ENCODE assay signal across 13 cellular contexts in the genomic region with DNA sequence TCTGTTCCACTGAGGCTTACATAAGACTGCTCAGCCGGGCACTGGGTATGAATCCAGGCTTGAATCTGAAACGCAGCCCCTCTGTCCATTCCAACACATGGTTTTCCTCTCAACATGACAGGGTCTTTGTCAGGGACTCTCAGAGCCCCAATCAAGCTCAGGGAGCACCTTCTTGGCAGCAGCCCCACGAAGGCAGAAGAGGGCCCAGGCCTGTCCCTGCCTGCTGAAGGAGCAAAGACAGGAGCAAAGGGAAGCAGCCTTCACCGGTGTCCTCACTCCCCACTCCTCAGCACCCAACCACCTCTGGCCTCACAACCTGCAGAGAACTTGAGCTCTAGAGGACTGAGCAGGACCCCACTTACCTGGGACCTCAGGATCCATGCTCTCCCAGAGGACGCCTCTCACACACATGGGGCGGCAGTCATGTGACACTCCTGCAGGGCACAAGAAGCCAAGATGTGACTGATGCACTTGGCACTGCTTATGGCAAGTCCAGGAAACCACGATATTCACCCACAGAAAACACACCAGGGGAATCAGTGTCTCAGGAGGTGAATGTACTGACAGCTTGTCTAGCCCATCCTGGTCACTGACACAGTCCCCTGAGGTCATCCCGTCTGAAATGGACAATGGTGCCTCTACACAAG. TPM values are rescaled to one million over a fixed set of nuclear protein-coding genes. Genes with fewer than 3 reads are reported as not detected.
DNase-seq lines count a peak whose midpoint lies in the region; ATAC-seq, FAIRE-seq and TF ChIP-seq lines count a peak whose summit lies in the region.
"Had no signal": no experiment of that assay in that cellular context is flagged by ENCODE, and none has a peak within 500 bp of the region (broad histone marks: within the 10 kb centered on the region; RNA-seq: fewer than 3 reads in every experiment).

No MANE protein-coding gene starts in this region.

- no peak overlapping the region for H4K8ac ChIP-seq in IMR-90 (ENCODE audit: low read depth in 2 of 2, low read length in 2 of 2)

- H2BK5ac ChIP-seq in IMR-90 (ENCODE audit: low read depth, low read length, poor library complexity, severe bottlenecking): no peak overlapping the region

- dilution Hi-C loops in IMR-90 (cut with HindIII; ENCODE audit: low sequenced_read_pairs, unreplicated experiment): no loop called here

- no peaks in the 10 kb centered on the region for H3K27me3 Mint-ChIP-seq in Caco-2 (ENCODE audit: insufficient read depth, unreplicated experiment)
- no peaks in the 10 kb centered on the region for H3K27me3 Mint-ChIP-seq in activated CD8-positive, alpha-beta T cell treated with anti-CD3 and anti-CD28 coated beads, Interleukin-2, amount 10 ng/mL, durations not matched to agents 7 days and 5 days (ENCODE audit: low read depth)

- H3K4me1 Mint-ChIP-seq in Caco-2 (ENCODE audit: low read depth, unreplicated experiment): peaks cover 38% of the 10 kb centered on the region
- peaks cover 60% of the 10 kb centered on the region for H3K4me1 Mint-ChIP-seq in activated CD8-positive, alpha-beta T cell treated with anti-CD3 and anti-CD28 coated beads, Interleukin-2, amount 10 ng/mL, durations not matched to agents 7 days and 5 days (ENCODE audit: low read depth)

- H3K79me1 ChIP-seq in IMR-90 (ENCODE audit: low read depth in 1 of 2, low read length in 2 of 2): peaks cover 14 to 84% of the 10 kb centered on the region in 2 experiments; a peak in 3 of 4 replicates

- H3K9me3 ChIP-seq in Caco-2 (no peaks in the 10 kb centered on the region), IMR-90 (ENCODE audit: control insufficient read depth, insufficient read depth, low read length) (no peaks in the 10 kb centered on the region)
- H3K9me3 ChIP-seq: HAP-1 had no signal

- H2AK5ac ChIP-seq in IMR-90 (ENCODE audit: low read depth, low read length): no peak overlapping the region

- H3K4ac ChIP-seq in IMR-90 (ENCODE audit: low read depth, low read length): no peak overlapping the region

- peaks cover 10% of the 10 kb centered on the region for H3K4me1 ChIP-seq in Caco-2
- peaks cover 19% of the 10 kb centered on the region for H3K4me1 ChIP-seq in IMR-90 (ENCODE audit: control insufficient read depth, insufficient read depth, low read length)

- no peaks in the 10 kb centered on the region for H3K9me3 Mint-ChIP-seq in Caco-2 (ENCODE audit: unreplicated experiment)
- H3K9me3 Mint-ChIP-seq in activated CD8-positive, alpha-beta T cell treated with anti-CD3 and anti-CD28 coated beads, Interleukin-2, amount 10 ng/mL, durations not matched to agents 7 days and 5 days (ENCODE audit: insufficient read depth): no peaks in the 10 kb centered on the region

- no peak overlapping the region for H3K9ac ChIP-seq in IMR-90 (ENCODE audit: low read depth, low read length)

- H3K27ac ChIP-seq in IMR-90 (ENCODE audit: insufficient read depth, low read length) (no peak overlapping the region), caudate nucleus (ENCODE audit: low read depth, low read length) (no peak overlapping the region)

- peak overlapping the region; percentile 12 for H3K4me3 Mint-ChIP-seq in Caco-2 (ENCODE audit: unreplicated experiment)
- no peak overlapping the region for H3K4me3 Mint-ChIP-seq in activated CD8-positive, alpha-beta T cell treated with anti-CD3 and anti-CD28 coated beads, Interleukin-2, amount 10 ng/mL, durations not matched to agents 7 days and 5 days

- no peak for FAIRE-seq in GM12891 (lab: Jason Lieb, UNC)

- POLR2A ChIA-PET in Caco-2 (lab: Charles Lee) (no interaction called here), IMR-90 (lab: Charles Lee; ENCODE audit: unreplicated experiment) (no interaction called here)
- POLR2A ChIA-PET in activated CD8-positive, alpha-beta T cell treated with anti-CD3 and anti-CD28 coated beads, Interleukin-2, amount 10 ng/mL, durations not matched to agents 7 days and 5 days (lab: Charles Lee): no interaction called here

- 80% methylated on average over 1 of the region's 8 CpGs; no CpG with 5 or more reads in 1 of the 2 experiments for WGBS in IMR-90 (ENCODE audit: extremely low coverage in 2 of 2, insufficient read length in 1 of 2), 2 experiments

- CTCF ChIA-PET in Caco-2 (lab: Charles Lee) (no interaction called here), IMR-90 (lab: Yijun Ruan, JAX) (no interaction called here)
- CTCF ChIA-PET in activated CD8-positive, alpha-beta T cell treated with anti-CD3 and anti-CD28 coated beads, Interleukin-2, amount 10 ng/mL, durations not matched to agents 7 days and 5 days (lab: Charles Lee): interaction anchor here (5.8 kb wide), 1 partner anchor 17 kb away, joined by 121 read pairs; no protein-coding TSS in a partner anchor

- in situ Hi-C loops in IMR-90 (cut with MboI; ENCODE audit: low sequenced_read_pairs): no loop called here

- no peak overlapping the region for H3K18ac ChIP-seq in IMR-90 (ENCODE audit: low read depth, low read length)

- no peak overlapping the region for H2BK15ac ChIP-seq in IMR-90 (ENCODE audit: low read depth, low read length)

- no peak overlapping the region for H3K56ac ChIP-seq in IMR-90 (ENCODE audit: extremely low read depth, insufficient read depth, low read length)

- H3K27me3 ChIP-seq in Caco-2 (replicated peaks; ENCODE audit: control insufficient read depth, insufficient read depth, low read length): no peaks in the 10 kb centered on the region
- H3K27me3 ChIP-seq in IMR-90 (ENCODE audit: control insufficient read depth, insufficient read depth, low read length): no peaks in the 10 kb centered on the region

- TF ChIP-seq CTCF in Caco-2 (IDR thresholded peaks at IDR 0.05; ENCODE audit: insufficient read depth in 1 of 2, low read depth in 1 of 2, low read length in 1 of 2, severe bottlenecking in 1 of 2, unreplicated experiment in 1 of 2) (no peak), IMR-90 (conservative IDR thresholded peaks at IDR 0.05; ENCODE audit: low read depth, low read length) (no peak)

- no peak overlapping the region for H4K91ac ChIP-seq in IMR-90 (ENCODE audit: insufficient read depth, low read depth, low read length)

- BruUV-seq in Caco-2 (replicated peaks; lab: Mats Ljungman, UMichigan): no TSS peak
- no TSS peak for BruUV-seq in IMR-90 (replicated peaks; lab: Mats Ljungman, UMichigan)

- H3K23ac ChIP-seq in IMR-90 (ENCODE audit: low read depth, low read length): peak overlapping the region; percentile 19; the same call in 1 of the 2 replicates

- H3K9me1 ChIP-seq in IMR-90 (ENCODE audit: insufficient read depth, low read length): peaks cover 30% of the 10 kb centered on the region

- no peak overlapping the region for H4K5ac ChIP-seq in IMR-90 (ENCODE audit: low read depth, low read length)

- H3K36me3 Mint-ChIP-seq in Caco-2 (ENCODE audit: insufficient read depth, unreplicated experiment): peaks cover 99% of the 10 kb centered on the region
- peaks cover 85% of the 10 kb centered on the region for H3K36me3 Mint-ChIP-seq in activated CD8-positive, alpha-beta T cell treated with anti-CD3 and anti-CD28 coated beads, Interleukin-2, amount 10 ng/mL, durations not matched to agents 7 days and 5 days (ENCODE audit: low read depth)

- no peak overlapping the region for H2AFZ ChIP-seq in IMR-90 (replicated peaks; ENCODE audit: low read length, poor library complexity)

- no peak overlapping the region for H3K14ac ChIP-seq in IMR-90 (replicated peaks; ENCODE audit: low read depth, low read length)

- TF ChIP-seq RAD21 in IMR-90 (IDR thresholded peaks at IDR 0.05; ENCODE audit: low read length): no peak

- no peak overlapping the region for H2AK9ac ChIP-seq in IMR-90 (replicated peaks; ENCODE audit: low read depth, low read length, poor library complexity)

- no peak for ATAC-seq in IMR-90 (ENCODE audit: low read depth)
- no peak for ATAC-seq in activated CD8-positive, alpha-beta T cell treated with anti-CD3 and anti-CD28 coated beads, Interleukin-2, amount 10 ng/mL, durations not matched to agents 7 days and 5 days

- no peak overlapping the region for H2BK120ac ChIP-seq in IMR-90 (ENCODE audit: low read depth, low read length)

- no peak overlapping the region for H3K27ac Mint-ChIP-seq in Caco-2 (ENCODE audit: unreplicated experiment)
- H3K27ac Mint-ChIP-seq in activated CD8-positive, alpha-beta T cell treated with anti-CD3 and anti-CD28 coated beads, Interleukin-2, amount 10 ng/mL, durations not matched to agents 7 days and 5 days: peak overlapping the region; percentile 6

- H3K36me3 ChIP-seq in Caco-2 (ENCODE audit: control insufficient read depth, insufficient read depth, low read length): peaks cover 42% of the 10 kb centered on the region
- peaks cover 70% of the 10 kb centered on the region for H3K36me3 ChIP-seq in IMR-90 (ENCODE audit: control insufficient read depth, insufficient read depth, low read length)

- H2BK20ac ChIP-seq in IMR-90 (ENCODE audit: low read depth, low read length): no peak overlapping the region

- intact Hi-C loops in Caco-2 (cut with micrococcal nuclease; ENCODE audit: unreplicated experiment) (no loop called here), IMR-90 (cut with micrococcal nuclease) (no loop called here)

- no peak overlapping the region for H3K4me2 ChIP-seq in IMR-90 (ENCODE audit: low read depth, low read length)

- no peak for DNase-seq in Caco-2
- DNase-seq in IMR-90: peak; percentile 21
- no peak for DNase-seq in activated CD8-positive, alpha-beta T cell treated with anti-CD3 and anti-CD28 coated beads, Interleukin-2, amount 10 ng/mL, durations not matched to agents 7 days and 5 days
- DNase-seq in myocyte (ENCODE audit: low read depth): peak; percentile 26
- no peak for DNase-seq in GM12891 (ENCODE audit: insufficient read length, low spot score)
- no peak for DNase-seq in caudate nucleus (lab: John Stamatoyannopoulos, UW)
- DNase-seq in inferior parietal cortex (ENCODE audit: extremely low spot score): no peak
- no peak for DNase-seq in medulla oblongata (ENCODE audit: extremely low spot score)
- DNase-seq: DMS79; mesendoderm; NCI-H2171 treated with DMSO at 0.1 percent for 48 hours; stimulated activated CD4-positive, alpha-beta T cell treated with anti-CD3 and anti-CD28 coated beads, Interleukin-4, amount 100 ng/mL, for 24 hours had no signal

- no peak for TF ChIP-seq POLR2A in IMR-90 (IDR thresholded peaks at IDR 0.05; ENCODE audit: low read depth, low read length)
- no peak for TF ChIP-seq POLR2A in GM12891 (IDR thresholded peaks at IDR 0.05; ENCODE audit: low read depth, low read length)

- H4K20me1 ChIP-seq in IMR-90 (ENCODE audit: insufficient read depth, low read length): peaks cover 82% of the 10 kb centered on the region

- H3K4me3 ChIP-seq in Caco-2 (ENCODE audit: low read depth, low read length) (no peak overlapping the region), IMR-90 (ENCODE audit: insufficient read depth, low read depth, low read length) (no peak overlapping the region)
- H3K4me3 ChIP-seq: HAP-1 had no signal

RNA-seq across cellular contexts. Expression of gene SNHG17, which starts 4.3 kb away (rescaled TPM):
- total RNA-seq in Caco-2 (2022) (351 and 362 TPM in 2 replicates), IMR-90 (2012; rRNA removed) (5.4 and 6.4 TPM in 2 replicates), myocyte (3.2 and 3.4 TPM in 2 replicates)
- polyA plus RNA-seq in IMR-90 (2012; rRNA removed): 38.2 and 40.4 TPM in 2 replicates
- 31.4 and 67.9 TPM in 2 replicates for polyA plus RNA-seq in IMR-90 (2012; cell fraction: cytosol; rRNA removed)
- 82.9 and 92.3 TPM in 2 replicates for polyA plus RNA-seq in IMR-90 (2012; cell fraction: nucleus; rRNA removed; ENCODE audit: low replicate concordance)
- 10 to 100 TPM; 69.6 to 77.8 TPM for total RNA-seq in activated CD8-positive, alpha-beta T cell treated with anti-CD3 and anti-CD28 coated beads, Interleukin-2, amount 10 ng/mL, durations not matched to agents 7 days and 5 days
- 18.9 TPM for polyA plus RNA-seq in myocyte (2012)
- 61.6 TPM for polyA plus RNA-seq in GM12891 (2012; ENCODE audit: low read depth, missing spikeins)

RNA-seq across cellular contexts. Expression of gene RALGAPB, which starts 41.8 kb away (rescaled TPM):
- total RNA-seq in Caco-2 (2022) (69.1 and 72.3 TPM in 2 replicates), IMR-90 (2012; rRNA removed) (30.3 and 32.8 TPM in 2 replicates), myocyte (19.4 and 24.3 TPM in 2 replicates)
- polyA plus RNA-seq in IMR-90 (2012; rRNA removed): 11.2 and 12.7 TPM in 2 replicates
- 2.4 and 3.1 TPM in 2 replicates for polyA plus RNA-seq in IMR-90 (2012; cell fraction: cytosol; rRNA removed)
- polyA plus RNA-seq in IMR-90 (2012; cell fraction: nucleus; rRNA removed; ENCODE audit: low replicate concordance): 6.1 and 45.2 TPM in 2 replicates
- 10 to 100 TPM; 29.5 to 29.6 TPM for total RNA-seq in activated CD8-positive, alpha-beta T cell treated with anti-CD3 and anti-CD28 coated beads, Interleukin-2, amount 10 ng/mL, durations not matched to agents 7 days and 5 days
- 16.7 TPM for polyA plus RNA-seq in myocyte (2012)
- 8.6 TPM for polyA plus RNA-seq in GM12891 (2012; ENCODE audit: low read depth, missing spikeins)

Comparison
In these comparisons a context has a peak if more than half of its experiments do, and no peak if none do; other contexts are left out.
1. DNase-seq: peak in IMR-90 (single experiment) and myocyte (single experiment); none in Caco-2 (0 of 2), activated CD8-positive, alpha-beta T cell treated with anti-CD3 and anti-CD28 coated beads, Interleukin-2, amount 10 ng/mL, durations not matched to agents 7 days and 5 days (single experiment), GM12891 (single experiment), caudate nucleus (0 of 61), inferior parietal cortex (single experiment) and medulla oblongata (single experiment).